ENCODE assay signal across 1 cellular context in genomic region chr10:104274762-104275721, GRCh38.
A peak's percentile ranks its signal among the peaks of the same experiment; 100 is the strongest.
TF ChIP-seq lines count a peak whose summit lies in the region.

No MANE protein-coding gene starts in this region.

TF ChIP-seq in HepG2, 621 proteins besides CTCF, POLR2A, EP300 and RAD21 (continued from another document and continues in another):
- TF ChIP-seq, protein P1, sequence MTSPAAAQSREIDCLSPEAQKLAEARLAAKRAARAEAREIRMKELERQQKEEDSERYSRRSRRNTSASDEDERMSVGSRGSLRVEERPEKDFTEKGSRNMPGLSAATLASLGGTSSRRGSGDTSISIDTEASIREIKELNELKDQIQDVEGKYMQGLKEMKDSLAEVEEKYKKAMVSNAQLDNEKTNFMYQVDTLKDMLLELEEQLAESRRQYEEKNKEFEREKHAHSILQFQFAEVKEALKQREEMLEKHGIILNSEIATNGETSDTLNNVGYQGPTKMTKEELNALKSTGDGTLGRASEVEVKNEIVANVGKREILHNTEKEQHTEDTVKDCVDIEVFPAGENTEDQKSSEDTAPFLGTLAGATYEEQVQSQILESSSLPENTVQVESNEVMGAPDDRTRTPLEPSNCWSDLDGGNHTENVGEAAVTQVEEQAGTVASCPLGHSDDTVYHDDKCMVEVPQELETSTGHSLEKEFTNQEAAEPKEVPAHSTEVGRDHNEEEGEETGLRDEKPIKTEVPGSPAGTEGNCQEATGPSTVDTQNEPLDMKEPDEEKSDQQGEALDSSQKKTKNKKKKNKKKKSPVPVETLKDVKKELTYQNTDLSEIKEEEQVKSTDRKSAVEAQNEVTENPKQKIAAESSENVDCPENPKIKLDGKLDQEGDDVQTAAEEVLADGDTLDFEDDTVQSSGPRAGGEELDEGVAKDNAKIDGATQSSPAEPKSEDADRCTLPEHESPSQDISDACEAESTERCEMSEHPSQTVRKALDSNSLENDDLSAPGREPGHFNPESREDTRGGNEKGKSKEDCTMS (CRISPR knock-in tag; conservative IDR thresholded peaks at IDR 0.05), result no peak
- TF ChIP-seq GMEB2 (CRISPR knock-in tag; IDR thresholded peaks at IDR 0.05; ENCODE audit: low read depth), result no peak
- no peak for TF ChIP-seq HNF4G (IDR thresholded peaks at IDR 0.05; ENCODE audit: borderline replicate concordance, low read depth, low read length)
- TF ChIP-seq HNF4G (CRISPR knock-in tag; IDR thresholded peaks at IDR 0.05; ENCODE audit: borderline replicate concordance, low read depth), result no peak
- no peak for TF ChIP-seq TBL1XR1 (IDR thresholded peaks at IDR 0.05; ENCODE audit: borderline replicate concordance, low read length, partially characterized antibody)
- peak; percentile 52 for TF ChIP-seq PTBP1 (IDR thresholded peaks at IDR 0.05; ENCODE audit: low read depth, low read length, poor library complexity, severe bottlenecking)
- no peak for TF ChIP-seq FIP1L1 (IDR thresholded peaks at IDR 0.05; ENCODE audit: borderline replicate concordance, insufficient read depth, low read depth, low read length)
- TF ChIP-seq, protein P2, sequence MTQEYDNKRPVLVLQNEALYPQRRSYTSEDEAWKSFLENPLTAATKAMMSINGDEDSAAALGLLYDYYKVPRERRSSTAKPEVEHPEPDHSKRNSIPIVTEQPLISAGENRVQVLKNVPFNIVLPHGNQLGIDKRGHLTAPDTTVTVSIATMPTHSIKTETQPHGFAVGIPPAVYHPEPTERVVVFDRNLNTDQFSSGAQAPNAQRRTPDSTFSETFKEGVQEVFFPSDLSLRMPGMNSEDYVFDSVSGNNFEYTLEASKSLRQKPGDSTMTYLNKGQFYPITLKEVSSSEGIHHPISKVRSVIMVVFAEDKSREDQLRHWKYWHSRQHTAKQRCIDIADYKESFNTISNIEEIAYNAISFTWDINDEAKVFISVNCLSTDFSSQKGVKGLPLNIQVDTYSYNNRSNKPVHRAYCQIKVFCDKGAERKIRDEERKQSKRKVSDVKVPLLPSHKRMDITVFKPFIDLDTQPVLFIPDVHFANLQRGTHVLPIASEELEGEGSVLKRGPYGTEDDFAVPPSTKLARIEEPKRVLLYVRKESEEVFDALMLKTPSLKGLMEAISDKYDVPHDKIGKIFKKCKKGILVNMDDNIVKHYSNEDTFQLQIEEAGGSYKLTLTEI (CRISPR knock-in tag; conservative IDR thresholded peaks at IDR 0.05), result no peak
- no peak for TF ChIP-seq AHR (CRISPR knock-in tag; IDR thresholded peaks at IDR 0.05)
- TF ChIP-seq, protein P3, sequence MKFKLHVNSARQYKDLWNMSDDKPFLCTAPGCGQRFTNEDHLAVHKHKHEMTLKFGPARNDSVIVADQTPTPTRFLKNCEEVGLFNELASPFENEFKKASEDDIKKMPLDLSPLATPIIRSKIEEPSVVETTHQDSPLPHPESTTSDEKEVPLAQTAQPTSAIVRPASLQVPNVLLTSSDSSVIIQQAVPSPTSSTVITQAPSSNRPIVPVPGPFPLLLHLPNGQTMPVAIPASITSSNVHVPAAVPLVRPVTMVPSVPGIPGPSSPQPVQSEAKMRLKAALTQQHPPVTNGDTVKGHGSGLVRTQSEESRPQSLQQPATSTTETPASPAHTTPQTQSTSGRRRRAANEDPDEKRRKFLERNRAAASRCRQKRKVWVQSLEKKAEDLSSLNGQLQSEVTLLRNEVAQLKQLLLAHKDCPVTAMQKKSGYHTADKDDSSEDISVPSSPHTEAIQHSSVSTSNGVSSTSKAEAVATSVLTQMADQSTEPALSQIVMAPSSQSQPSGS (CRISPR knock-in tag; IDR thresholded peaks at IDR 0.05), result no peak
- TF ChIP-seq BRF2 (CRISPR knock-in tag; IDR thresholded peaks at IDR 0.05), result no peak
- no peak for TF ChIP-seq ZNF660 (CRISPR knock-in tag; IDR thresholded peaks at IDR 0.05; ENCODE audit: borderline replicate concordance, low read depth)
- peak; percentile 44; the same call in 1 of the 2 replicates for TF ChIP-seq ZNF317 (CRISPR knock-in tag; IDR thresholded peaks at IDR 0.05)
- TF ChIP-seq CBX5 (CRISPR knock-in tag; IDR thresholded peaks at IDR 0.05; ENCODE audit: borderline replicate concordance), result peak; percentile 13; the same call in 1 of the 2 replicates
- TF ChIP-seq RXRB (CRISPR knock-in tag; IDR thresholded peaks at IDR 0.05; ENCODE audit: borderline replicate concordance), result no peak
- TF ChIP-seq, protein P4, sequence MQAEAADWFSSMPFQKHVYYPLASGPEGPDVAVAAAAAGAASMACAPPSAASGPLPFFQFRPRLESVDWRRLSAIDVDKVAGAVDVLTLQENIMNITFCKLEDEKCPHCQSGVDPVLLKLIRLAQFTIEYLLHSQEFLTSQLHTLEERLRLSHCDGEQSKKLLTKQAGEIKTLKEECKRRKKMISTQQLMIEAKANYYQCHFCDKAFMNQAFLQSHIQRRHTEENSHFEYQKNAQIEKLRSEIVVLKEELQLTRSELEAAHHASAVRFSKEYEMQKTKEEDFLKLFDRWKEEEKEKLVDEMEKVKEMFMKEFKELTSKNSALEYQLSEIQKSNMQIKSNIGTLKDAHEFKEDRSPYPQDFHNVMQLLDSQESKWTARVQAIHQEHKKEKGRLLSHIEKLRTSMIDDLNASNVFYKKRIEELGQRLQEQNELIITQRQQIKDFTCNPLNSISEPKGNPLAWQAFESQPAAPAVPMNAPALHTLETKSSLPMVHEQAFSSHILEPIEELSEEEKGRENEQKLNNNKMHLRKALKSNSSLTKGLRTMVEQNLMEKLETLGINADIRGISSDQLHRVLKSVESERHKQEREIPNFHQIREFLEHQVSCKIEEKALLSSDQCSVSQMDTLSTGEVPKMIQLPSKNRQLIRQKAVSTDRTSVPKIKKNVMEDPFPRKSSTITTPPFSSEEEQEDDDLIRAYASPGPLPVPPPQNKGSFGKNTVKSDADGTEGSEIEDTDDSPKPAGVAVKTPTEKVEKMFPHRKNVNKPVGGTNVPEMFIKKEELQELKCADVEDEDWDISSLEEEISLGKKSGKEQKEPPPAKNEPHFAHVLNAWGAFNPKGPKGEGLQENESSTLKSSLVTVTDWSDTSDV (CRISPR knock-in tag; IDR thresholded peaks at IDR 0.05), result no peak; the same call in 1 of the 2 replicates
- no peak for TF ChIP-seq ZNF468 (CRISPR knock-in tag; IDR thresholded peaks at IDR 0.05)
- TF ChIP-seq ZNF614 (CRISPR knock-in tag; IDR thresholded peaks at IDR 0.05; ENCODE audit: borderline replicate concordance), result no peak
- TF ChIP-seq JDP2 (CRISPR knock-in tag; IDR thresholded peaks at IDR 0.05; ENCODE audit: borderline replicate concordance), result no peak
- no peak for TF ChIP-seq GATAD1 (CRISPR knock-in tag; IDR thresholded peaks at IDR 0.05)
- no peak for TF ChIP-seq SRSF4 (IDR thresholded peaks at IDR 0.05; ENCODE audit: low read depth, low read length, poor library complexity, severe bottlenecking)
- TF ChIP-seq ZNF432 (CRISPR knock-in tag; IDR thresholded peaks at IDR 0.05; ENCODE audit: borderline replicate concordance), result no peak
- no peak for TF ChIP-seq MXD3 (CRISPR knock-in tag; IDR thresholded peaks at IDR 0.05)
- TF ChIP-seq ELF4 (CRISPR knock-in tag; IDR thresholded peaks at IDR 0.05; ENCODE audit: borderline replicate concordance), result no peak
- TF ChIP-seq JUNB (CRISPR knock-in tag; IDR thresholded peaks at IDR 0.05; ENCODE audit: borderline replicate concordance), result no peak
- TF ChIP-seq PAF1 (CRISPR knock-in tag; IDR thresholded peaks at IDR 0.05), result no peak
- TF ChIP-seq ZNF781 (CRISPR knock-in tag; IDR thresholded peaks at IDR 0.05; ENCODE audit: borderline replicate concordance, not compliant biosample characterization), result no peak
- TF ChIP-seq ZFY (CRISPR knock-in tag; IDR thresholded peaks at IDR 0.05), result no peak
- no peak for TF ChIP-seq ZNF232 (CRISPR knock-in tag; IDR thresholded peaks at IDR 0.05; ENCODE audit: borderline replicate concordance)
- no peak for TF ChIP-seq NBN (conservative IDR thresholded peaks at IDR 0.05)
- no peak for TF ChIP-seq SIX1 (CRISPR knock-in tag; IDR thresholded peaks at IDR 0.05; ENCODE audit: borderline replicate concordance)
- no peak for TF ChIP-seq ZNF281 (CRISPR knock-in tag; IDR thresholded peaks at IDR 0.05; ENCODE audit: borderline replicate concordance)
- no peak for TF ChIP-seq NFE2L1 (CRISPR knock-in tag; IDR thresholded peaks at IDR 0.05; ENCODE audit: borderline replicate concordance)
- no peak for TF ChIP-seq ZNF280D (CRISPR knock-in tag; IDR thresholded peaks at IDR 0.05)
- no peak for TF ChIP-seq FOXP1 (IDR thresholded peaks at IDR 0.05)
- TF ChIP-seq FOXP1 (CRISPR knock-in tag; IDR thresholded peaks at IDR 0.05), result no peak
- no peak for TF ChIP-seq KLF12 (CRISPR knock-in tag; IDR thresholded peaks at IDR 0.05; ENCODE audit: borderline replicate concordance)
- no peak for TF ChIP-seq MEIS2 (CRISPR knock-in tag; IDR thresholded peaks at IDR 0.05)
- TF ChIP-seq ZNF10 (CRISPR knock-in tag; IDR thresholded peaks at IDR 0.05; ENCODE audit: borderline replicate concordance, low read depth), result no peak
- TF ChIP-seq ARID2 (CRISPR knock-in tag; IDR thresholded peaks at IDR 0.05; ENCODE audit: borderline replicate concordance), result no peak
- TF ChIP-seq NR3C1 (CRISPR knock-in tag; IDR thresholded peaks at IDR 0.05), result no peak
- TF ChIP-seq ZNF256 (CRISPR knock-in tag; conservative IDR thresholded peaks at IDR 0.05), result no peak
- no peak for TF ChIP-seq HNRNPUL1 (IDR thresholded peaks at IDR 0.05; ENCODE audit: low read depth, low read length)
- no peak for TF ChIP-seq ZNF652 (CRISPR knock-in tag; IDR thresholded peaks at IDR 0.05; ENCODE audit: borderline replicate concordance, low read depth)
